In genomic region chr2:197486175-197486574, GRCh38 we compare ENCODE assay signal across 28 cellular contexts. TPM values are rescaled to one million over a fixed set of nuclear protein-coding genes. Genes with fewer than 3 reads are reported as not detected.
DNase-seq lines count a peak whose midpoint lies in the region; ATAC-seq and TF ChIP-seq lines count a peak whose summit lies in the region.
"Had no signal": no experiment of that assay in that cellular context is flagged by ENCODE, and none has a peak within 500 bp of the region (broad histone marks: within the 10 kb centered on the region; RNA-seq: fewer than 3 reads in every experiment).

No MANE protein-coding gene starts in this region.

- H3K4me3 ChIP-seq in RWPE2 (ENCODE audit: severe bottlenecking), result no peak overlapping the region
- H3K4me3 ChIP-seq: A549, body of pancreas, GM23248, SJCRH30, stomach had no signal

- peak; percentile 11 for DNase-seq in NCI-H82 (lab: John Stamatoyannopoulos, UW)
- DNase-seq in NCI-H82 treated with DMSO at 0.1 percent for 48 hours (lab: John Stamatoyannopoulos, UW; ENCODE audit: unreplicated experiment), result no peak
- no peak for DNase-seq in RWPE2 (ENCODE audit: low spot score)
- no peak for DNase-seq in naive thymus-derived CD8-positive, alpha-beta T cell
- no peak for DNase-seq in iPS-NIHi7 (ENCODE audit: extremely low spot score)
- DNase-seq: activated CD4-positive, alpha-beta T cell treated with anti-CD3 and anti-CD28 coated beads for 48 hours; activated T-cell treated with anti-CD3 and anti-CD28 coated beads, Interleukin-2, amount 50 U/mL, for 1 hour; body of pancreas; EL; glutamatergic neuron; GM23248; HFFc6; NCI-H1694 treated with DMSO at 0.1 percent for 48 hours; NCI-H446; NCI-H774; right cardiac atrium; SJCRH30; stimulated activated CD4-positive, alpha-beta T cell treated with anti-CD3 and anti-CD28 coated beads, Interleukin-2, amount 100 ng/mL, for 24 hours; stomach; T1000 had no signal

- no peak for TF ChIP-seq CTCF in RWPE2 (IDR thresholded peaks at IDR 0.05; ENCODE audit: poor library complexity, severe bottlenecking)

- no peaks in the 10 kb centered on the region for H3K4me1 ChIP-seq in RWPE2 (ENCODE audit: insufficient read depth, poor library complexity, severe bottlenecking)
- H3K4me1 ChIP-seq: body of pancreas, SJCRH30 had no signal

- no peaks in the 10 kb centered on the region for H3K27me3 Mint-ChIP-seq in naive thymus-derived CD8-positive, alpha-beta T cell
- H3K27me3 Mint-ChIP-seq: central memory CD8-positive, alpha-beta T cell; IgD-negative memory B cell; memory B cell had no signal

- peaks cover 0 to 17% (median 4%) of the 10 kb centered on the region in 9 donors for H3K9me3 Mint-ChIP-seq in naive thymus-derived CD8-positive, alpha-beta T cell
- H3K9me3 Mint-ChIP-seq: central memory CD8-positive, alpha-beta T cell had no signal

- ATAC-seq in RWPE2 (ENCODE audit: low read depth) (peak; percentile 15; the same call in 1 of the 3 replicates), HG03520 (IDR thresholded peaks at IDR 0.05; ENCODE audit: unreplicated experiment) (no peak)
- no peak for ATAC-seq in naive thymus-derived CD8-positive, alpha-beta T cell
- ATAC-seq: A549, body of pancreas, esophagus mucosa, left lobe of liver, right cardiac atrium had no signal

- H3K9me3 ChIP-seq in RWPE2 (ENCODE audit: severe bottlenecking), result peaks cover 11% of the 10 kb centered on the region

- peaks cover 0 to 4% (median 0%) of the 10 kb centered on the region in 4 donors for H3K4me1 Mint-ChIP-seq in naive thymus-derived CD8-positive, alpha-beta T cell
- H3K4me1 Mint-ChIP-seq: central memory CD8-positive, alpha-beta T cell; memory B cell had no signal

- peaks cover 73% of the 10 kb centered on the region for H3K36me3 ChIP-seq in RWPE2 (ENCODE audit: low read depth)

- H3K36me3 Mint-ChIP-seq in naive thymus-derived CD8-positive, alpha-beta T cell, result peaks cover 0 to 74% (median 55%) of the 10 kb centered on the region in 3 donors

- H3K27ac ChIP-seq in RWPE2 (ENCODE audit: poor library complexity, severe bottlenecking), result no peak overlapping the region
- H3K27ac ChIP-seq: A549, body of pancreas, GM23248, SJCRH30, stomach, VCaP had no signal

- peak overlapping the region in 7 of 10 donors; percentile 5 to 66 (median 48) for H3K27ac Mint-ChIP-seq in naive thymus-derived CD8-positive, alpha-beta T cell
- H3K27ac Mint-ChIP-seq: HFFc6, IgD-negative memory B cell had no signal

- no peak overlapping the region for H3K4me3 Mint-ChIP-seq in naive thymus-derived CD8-positive, alpha-beta T cell
- H3K4me3 Mint-ChIP-seq: central memory CD8-positive, alpha-beta T cell; HFFc6; IgD-negative memory B cell; memory B cell had no signal

- H3K27me3 ChIP-seq in RWPE2 (ENCODE audit: insufficient read depth, poor library complexity, severe bottlenecking), result no peaks in the 10 kb centered on the region
- H3K27me3 ChIP-seq: body of pancreas, SJCRH30, stomach had no signal

- POLR2A ChIA-PET in naive thymus-derived CD8-positive, alpha-beta T cell (lab: Charles Lee), result no interaction called here

RNA-seq across cellular contexts. Expression of gene HSPD1, which starts 13.5 kb away (rescaled TPM):
- total RNA-seq in naive thymus-derived CD8-positive, alpha-beta T cell, result 100 to 1,000 TPM; 138 to 140 TPM
- 100 to 1,000 TPM; 101 to 134 (median 128) TPM for polyA plus RNA-seq in naive thymus-derived CD8-positive, alpha-beta T cell

RNA-seq across cellular contexts. Expression of gene HSPE1, which starts 14.0 kb away (rescaled TPM):
- total RNA-seq in naive thymus-derived CD8-positive, alpha-beta T cell, result 10 to 100 TPM; 62.9 to 65.8 TPM
- polyA plus RNA-seq in naive thymus-derived CD8-positive, alpha-beta T cell, result 100 to 1,000 TPM; 154 to 181 (median 172) TPM

RNA-seq across cellular contexts. Expression of gene MOB4, which starts 29.7 kb away (rescaled TPM):
- 10 to 100 TPM; 24.0 to 26.1 TPM for total RNA-seq in naive thymus-derived CD8-positive, alpha-beta T cell
- 10 to 100 TPM; 19.4 to 29.1 (median 23.6) TPM for polyA plus RNA-seq in naive thymus-derived CD8-positive, alpha-beta T cell

RNA-seq across cellular contexts. Expression of gene COQ10B, which starts 32.8 kb away (rescaled TPM):
- 10 to 100 TPM; 33.2 to 35.1 TPM for total RNA-seq in naive thymus-derived CD8-positive, alpha-beta T cell
- 10 to 100 TPM; 30.0 to 43.4 (median 39.4) TPM for polyA plus RNA-seq in naive thymus-derived CD8-positive, alpha-beta T cell

RNA-seq across cellular contexts. Expression of gene SF3B1, which starts 51.3 kb away (rescaled TPM):
- 100 to 1,000 TPM; 702 to 768 TPM for total RNA-seq in naive thymus-derived CD8-positive, alpha-beta T cell
- polyA plus RNA-seq in naive thymus-derived CD8-positive, alpha-beta T cell, result 100 to 1,000 TPM; 120 to 131 (median 120) TPM
